In genomic region chr11:74019860-74020259, GRCh38 we compare ENCODE assay signal across 9 cellular contexts. TPM values are rescaled to one million over a fixed set of nuclear protein-coding genes. Genes with fewer than 3 reads are reported as not detected.
DNase-seq lines count a peak whose midpoint lies in the region; ATAC-seq and TF ChIP-seq lines count a peak whose summit lies in the region.
"Had no signal": no experiment of that assay in that cellular context is flagged by ENCODE, and none has a peak within 500 bp of the region (broad histone marks: within the 10 kb centered on the region; RNA-seq: fewer than 3 reads in every experiment).

No MANE protein-coding gene starts in this region.

- WGBS in endodermal cell (ENCODE audit: insufficient coverage in 1 of 2, insufficient read length in 1 of 2), 2 experiments: 93 to 95% methylated on average over 4 of the region's 4 CpGs

- no peaks in the 10 kb centered on the region for H3K9me3 Mint-ChIP-seq in activated T-cell treated with anti-CD3 and anti-CD28 coated beads, Interleukin-2, amount 50 U/mL, for 72 hours
- no peaks in the 10 kb centered on the region for H3K9me3 Mint-ChIP-seq in endodermal cell
- H3K9me3 Mint-ChIP-seq: mesothelial cell of epicardium had no signal

- H3K4me1 ChIP-seq in Karpas-422 (ENCODE audit: low read length) (peaks cover 40% of the 10 kb centered on the region), muscle layer of colon (ENCODE audit: insufficient read depth, low read length) (peaks cover 31% of the 10 kb centered on the region), MM.1S (ENCODE audit: low read length) (peaks cover 8% of the 10 kb centered on the region), endodermal cell (ENCODE audit: control insufficient read depth, insufficient read depth, low read length) (peaks cover 3% of the 10 kb centered on the region)

- peaks cover 21% of the 10 kb centered on the region for H4K20me1 ChIP-seq in Karpas-422 (ENCODE audit: insufficient read depth, low read depth, low read length)
- no peaks in the 10 kb centered on the region for H4K20me1 ChIP-seq in MM.1S (ENCODE audit: insufficient read depth, low read length)

- peaks cover 26% of the 10 kb centered on the region; the same call in 1 of the 2 replicates for H3K36me3 ChIP-seq in Karpas-422 (ENCODE audit: insufficient read depth, low read length)
- no peaks in the 10 kb centered on the region for H3K36me3 ChIP-seq in muscle layer of colon (ENCODE audit: insufficient read depth, low read length)
- H3K36me3 ChIP-seq in MM.1S (replicated peaks; ENCODE audit: insufficient read depth, low read length): no peaks in the 10 kb centered on the region
- no peaks in the 10 kb centered on the region for H3K36me3 ChIP-seq in endodermal cell (ENCODE audit: control insufficient read depth, insufficient read depth, low read length)

- no peak overlapping the region for H3K4me3 ChIP-seq in Karpas-422 (ENCODE audit: low read length)
- no peak overlapping the region for H3K4me3 ChIP-seq in muscle layer of colon (ENCODE audit: low read depth in 1 of 2, low read length in 2 of 2)
- H3K4me3 ChIP-seq in MM.1S (ENCODE audit: low read length): no peak overlapping the region
- H3K4me3 ChIP-seq in endodermal cell (ENCODE audit: low read length): no peak overlapping the region

- H2AFZ ChIP-seq in Karpas-422 (ENCODE audit: low read length) (no peak overlapping the region), MM.1S (ENCODE audit: low read length) (no peak overlapping the region)

- H3K27me3 ChIP-seq in Karpas-422 (ENCODE audit: low read length) (no peaks in the 10 kb centered on the region), muscle layer of colon (ENCODE audit: control insufficient read depth in 1 of 2, insufficient read depth in 2 of 2, low read length in 2 of 2) (no peaks in the 10 kb centered on the region), MM.1S (replicated peaks; ENCODE audit: insufficient read depth, low read length) (no peaks in the 10 kb centered on the region), endodermal cell (ENCODE audit: control insufficient read depth, insufficient read depth, low read length, poor library complexity, severe bottlenecking) (no peaks in the 10 kb centered on the region)

- peak; percentile 88 to 90 for ATAC-seq in activated T-cell treated with anti-CD3 and anti-CD28 coated beads, Interleukin-2, amount 50 U/mL, for 72 hours (replicated peaks in 1 of 2)
- ATAC-seq in stimulated activated naive CD8-positive, alpha-beta T cell treated with anti-CD3 and anti-CD28 coated beads, Interleukin-15, Interleukin-2, amounts not matched to agents 100 U/mL and 50 U/mL, for 24 hours: peak; percentile 92
- ATAC-seq in GM21360 (IDR thresholded peaks at IDR 0.05; ENCODE audit: unreplicated experiment): no peak

- H3K4me2 ChIP-seq in Karpas-422 (ENCODE audit: low read depth, low read length, poor library complexity, severe bottlenecking) (peak overlapping the region; percentile 42), MM.1S (ENCODE audit: low read depth, low read length) (no peak overlapping the region)

- DNase-seq in Karpas-422 (no peak), MM.1S (no peak), endodermal cell (no peak)
- peak; percentile 80 to 86 for DNase-seq in activated T-cell treated with anti-CD3 and anti-CD28 coated beads, Interleukin-2, amount 50 U/mL, for 72 hours
- DNase-seq in stimulated activated naive CD8-positive, alpha-beta T cell treated with anti-CD3 and anti-CD28 coated beads, Interleukin-15, Interleukin-2, amounts not matched to agents 100 U/mL and 50 U/mL, for 24 hours: peak; percentile 78

- no peak overlapping the region for H3K27ac ChIP-seq in Karpas-422 (ENCODE audit: low read length)
- H3K27ac ChIP-seq in muscle layer of colon (ENCODE audit: low read depth, low read length): peak overlapping the region; percentile 15
- H3K27ac ChIP-seq in MM.1S (ENCODE audit: low read length): no peak overlapping the region
- H3K27ac ChIP-seq in endodermal cell (ENCODE audit: low read depth, low read length): no peak overlapping the region

- H3K4me3 Mint-ChIP-seq in activated T-cell treated with anti-CD3 and anti-CD28 coated beads, Interleukin-2, amount 50 U/mL, for 72 hours: no peak overlapping the region
- no peak overlapping the region for H3K4me3 Mint-ChIP-seq in endodermal cell
- H3K4me3 Mint-ChIP-seq: mesothelial cell of epicardium had no signal

- peaks cover 44% of the 10 kb centered on the region for H3K4me1 Mint-ChIP-seq in activated T-cell treated with anti-CD3 and anti-CD28 coated beads, Interleukin-2, amount 50 U/mL, for 72 hours (ENCODE audit: low read depth)
- peaks cover 5% of the 10 kb centered on the region for H3K4me1 Mint-ChIP-seq in endodermal cell
- H3K4me1 Mint-ChIP-seq: mesothelial cell of epicardium had no signal

- H3K27me3 Mint-ChIP-seq in activated T-cell treated with anti-CD3 and anti-CD28 coated beads, Interleukin-2, amount 50 U/mL, for 72 hours (ENCODE audit: low read depth): no peaks in the 10 kb centered on the region
- no peaks in the 10 kb centered on the region for H3K27me3 Mint-ChIP-seq in endodermal cell (ENCODE audit: insufficient read depth)

- H3K9me2 ChIP-seq in Karpas-422 (replicated peaks; ENCODE audit: insufficient read depth, low read length): no peaks in the 10 kb centered on the region
- H3K9me2 ChIP-seq in MM.1S (replicated peaks; ENCODE audit: insufficient read depth, low read length): no peaks in the 10 kb centered on the region

- H3K79me2 ChIP-seq in Karpas-422 (ENCODE audit: low read length): no peaks in the 10 kb centered on the region
- H3K79me2 ChIP-seq in MM.1S (ENCODE audit: low read length): no peaks in the 10 kb centered on the region

- H3K9me3 ChIP-seq in Karpas-422 (ENCODE audit: low read length): no peaks in the 10 kb centered on the region
- no peaks in the 10 kb centered on the region for H3K9me3 ChIP-seq in muscle layer of colon (ENCODE audit: low read length)
- no peaks in the 10 kb centered on the region for H3K9me3 ChIP-seq in MM.1S (replicated peaks; ENCODE audit: insufficient read depth, low read length)
- H3K9me3 ChIP-seq in endodermal cell (ENCODE audit: control insufficient read depth, low read length): no peaks in the 10 kb centered on the region

- no peak overlapping the region for H3K27ac Mint-ChIP-seq in activated T-cell treated with anti-CD3 and anti-CD28 coated beads, Interleukin-2, amount 50 U/mL, for 72 hours
- no peak overlapping the region for H3K27ac Mint-ChIP-seq in endodermal cell
- H3K27ac Mint-ChIP-seq: mesothelial cell of epicardium had no signal

- H3K36me3 Mint-ChIP-seq in activated T-cell treated with anti-CD3 and anti-CD28 coated beads, Interleukin-2, amount 50 U/mL, for 72 hours (ENCODE audit: insufficient read depth in 2 of 2): peaks cover 8 to 17% of the 10 kb centered on the region in 2 donors
- H3K36me3 Mint-ChIP-seq in endodermal cell (ENCODE audit: low read depth): peaks cover 2% of the 10 kb centered on the region

- H3K9ac ChIP-seq in Karpas-422 (ENCODE audit: low read length): no peak overlapping the region
- no peak overlapping the region for H3K9ac ChIP-seq in muscle layer of colon (ENCODE audit: low read length)
- H3K9ac ChIP-seq in MM.1S (ENCODE audit: low read length): no peak overlapping the region
- H3K9ac ChIP-seq in endodermal cell (ENCODE audit: extremely low read depth, low read length, poor library complexity, severe bottlenecking): no peak overlapping the region

- H3F3A ChIP-seq in MM.1S (ENCODE audit: insufficient read depth, low read length): peaks cover 7% of the 10 kb centered on the region

- TF ChIP-seq CTCF in MM.1S (IDR thresholded peaks at IDR 0.05; ENCODE audit: low read length): no peak
- TF ChIP-seq CTCF in endodermal cell (conservative IDR thresholded peaks at IDR 0.05): no peak

RNA-seq across cellular contexts. Expression of gene UCP3, which starts 11.0 kb away (rescaled TPM):
- 3.0 and 4.0 TPM in 2 replicates for total RNA-seq in Karpas-422 (2014; rRNA removed; shearing (Covaris generic); ENCODE audit: low replicate concordance)
- total RNA-seq in activated T-cell treated with anti-CD3 and anti-CD28 coated beads, Interleukin-2, amount 50 U/mL, for 72 hours: 1 to 10 TPM; 3.7 to 5.4 TPM
- total RNA-seq in endodermal cell: 1 to 10 TPM; 1.9 to 3.5 TPM
- 0.61 TPM for polyA plus RNA-seq in endodermal cell (2013, experiment 1 of 2)
- polyA plus RNA-seq in endodermal cell (2013, experiment 2 of 2): 1.1 TPM

RNA-seq across cellular contexts. Expression of gene UCP2, which starts 37.2 kb away (rescaled TPM):
- 189 and 274 TPM in 2 replicates for total RNA-seq in Karpas-422 (2014; rRNA removed; shearing (Covaris generic); ENCODE audit: low replicate concordance)
- 100 to 1,000 TPM; 152 to 198 TPM for total RNA-seq in activated T-cell treated with anti-CD3 and anti-CD28 coated beads, Interleukin-2, amount 50 U/mL, for 72 hours
- total RNA-seq in endodermal cell: 100 to 1,000 TPM; 140 to 202 TPM
- 109 TPM for polyA plus RNA-seq in endodermal cell (2013, experiment 1 of 2)
- polyA plus RNA-seq in endodermal cell (2013, experiment 2 of 2): 103 TPM
- total RNA-seq: HT1080 had no signal

Comparison
In these comparisons a context has a peak if more than half of its experiments do, and no peak if none do; other contexts are left out.
1. DNase-seq: peak in activated T-cell treated with anti-CD3 and anti-CD28 coated beads, Interleukin-2, amount 50 U/mL, for 72 hours (2 of 2) and stimulated activated naive CD8-positive, alpha-beta T cell treated with anti-CD3 and anti-CD28 coated beads, Interleukin-15, Interleukin-2, amounts not matched to agents 100 U/mL and 50 U/mL, for 24 hours (single experiment); none in Karpas-422 (single experiment), MM.1S (single experiment) and endodermal cell (single experiment).